Comparison of ENCODE assay signal across 8 cellular contexts in the genomic region with DNA sequence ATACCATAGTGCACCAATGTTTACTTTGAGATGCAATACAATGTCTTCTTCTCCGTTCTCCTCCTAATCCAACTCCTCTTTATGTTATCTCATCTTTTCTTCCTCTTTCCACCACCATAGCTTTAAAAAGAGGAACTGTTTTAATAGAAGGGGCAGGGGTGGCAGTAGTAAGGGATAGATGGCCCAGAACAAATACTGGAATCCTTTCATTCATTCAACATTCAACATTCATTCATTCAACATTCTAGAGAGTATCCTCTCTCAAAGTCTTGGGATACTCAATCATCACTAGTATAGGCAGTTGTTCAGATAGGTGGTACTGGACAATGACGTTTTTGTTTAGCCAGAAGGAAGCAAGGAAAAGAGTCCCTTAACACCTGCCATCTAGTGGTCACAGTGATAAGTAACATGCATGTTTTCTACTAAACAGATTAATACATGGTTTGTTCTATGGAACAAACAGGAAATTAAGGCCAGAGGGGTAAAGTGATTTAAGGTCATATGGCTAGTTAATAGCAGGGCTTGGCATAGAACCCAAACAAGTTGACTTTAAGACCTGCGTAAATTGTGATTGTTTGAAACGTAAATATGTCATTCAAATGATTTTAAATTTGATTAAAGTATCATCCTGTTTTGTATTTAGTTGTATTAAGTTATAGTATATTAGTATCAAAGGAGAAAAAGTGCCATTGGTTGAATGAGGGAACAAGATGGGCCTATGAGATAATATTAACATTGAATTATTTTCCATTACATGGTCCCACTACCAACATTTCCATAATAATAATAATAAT. TPM values are rescaled to one million over a fixed set of nuclear protein-coding genes. Genes with fewer than 3 reads are reported as not detected.
DNase-seq lines count a peak whose midpoint lies in the region; ATAC-seq and TF ChIP-seq lines count a peak whose summit lies in the region.

No MANE protein-coding gene starts in this region.

- TF ChIP-seq CTCF in GM20000 (IDR thresholded peaks at IDR 0.05; ENCODE audit: extremely low read depth, missing control alignments) (peak; percentile 27), WTC11 (IDR thresholded peaks at IDR 0.05) (peak; percentile 56; the same call in 1 of the 2 replicates)

- POLR2A ChIA-PET in WTC11 (lab: Charles Lee) = no interaction called here

- H3K4me1 Mint-ChIP-seq in WTC11 = peaks cover 4% of the 10 kb centered on the region; the same call in 1 of the 2 replicates

- no peaks in the 10 kb centered on the region for H3K9me3 Mint-ChIP-seq in WTC11

- peak; percentile 94 to 96 for DNase-seq in AML-193 (lab: John Stamatoyannopoulos, UW)
- DNase-seq in GM20000 (ENCODE audit: low spot score) = peak; percentile 50
- peak; percentile 82 for DNase-seq in NCI-H2196 (lab: John Stamatoyannopoulos, UW; ENCODE audit: unreplicated experiment)
- DNase-seq in WTC11 (ENCODE audit: low spot score) = no peak
- DNase-seq in inferior parietal cortex (ENCODE audit: extremely low spot score) = peak; percentile 27
- DNase-seq in ecto neural progenitor cell (ENCODE audit: low spot score) = no peak
- DNase-seq in ureter (ENCODE audit: low spot score) = no peak

- no peak overlapping the region; the same call in 1 of the 2 replicates for H3K4me3 Mint-ChIP-seq in WTC11

- CTCF ChIA-PET in WTC11 (lab: Charles Lee) = interaction anchor here (0.5 to 2.1 kb wide), 8 partner anchors 10 to 459 kb away, joined by 3 to 9 read pairs (median 3); no protein-coding TSS in a partner anchor

- peaks cover 36% of the 10 kb centered on the region for H3K27me3 Mint-ChIP-seq in WTC11 (ENCODE audit: low read depth)

- no peak overlapping the region for H3K27ac Mint-ChIP-seq in WTC11

- ATAC-seq in WTC11 (peak; percentile 35), HG03442 (IDR thresholded peaks at IDR 0.05; ENCODE audit: unreplicated experiment) (no peak)

- H3K36me3 Mint-ChIP-seq in WTC11 = no peaks in the 10 kb centered on the region

TF ChIP-seq in WTC11, 78 proteins besides CTCF, POLR2A, EP300 and RAD21:
- TF ChIP-seq ZNF671 (CRISPR knock-in tag; IDR thresholded peaks at IDR 0.05) (no peak), ATF2 (CRISPR knock-in tag; IDR thresholded peaks at IDR 0.05; ENCODE audit: borderline replicate concordance, low read depth) (no peak), SMAD4 (CRISPR knock-in tag; IDR thresholded peaks at IDR 0.05) (no peak), HMGXB4 (CRISPR knock-in tag; IDR thresholded peaks at IDR 0.05) (no peak), KAT7 (CRISPR knock-in tag; IDR thresholded peaks at IDR 0.05; ENCODE audit: borderline replicate concordance) (no peak), RORB (CRISPR knock-in tag; IDR thresholded peaks at IDR 0.05) (no peak)
- TF ChIP-seq, protein P1, sequence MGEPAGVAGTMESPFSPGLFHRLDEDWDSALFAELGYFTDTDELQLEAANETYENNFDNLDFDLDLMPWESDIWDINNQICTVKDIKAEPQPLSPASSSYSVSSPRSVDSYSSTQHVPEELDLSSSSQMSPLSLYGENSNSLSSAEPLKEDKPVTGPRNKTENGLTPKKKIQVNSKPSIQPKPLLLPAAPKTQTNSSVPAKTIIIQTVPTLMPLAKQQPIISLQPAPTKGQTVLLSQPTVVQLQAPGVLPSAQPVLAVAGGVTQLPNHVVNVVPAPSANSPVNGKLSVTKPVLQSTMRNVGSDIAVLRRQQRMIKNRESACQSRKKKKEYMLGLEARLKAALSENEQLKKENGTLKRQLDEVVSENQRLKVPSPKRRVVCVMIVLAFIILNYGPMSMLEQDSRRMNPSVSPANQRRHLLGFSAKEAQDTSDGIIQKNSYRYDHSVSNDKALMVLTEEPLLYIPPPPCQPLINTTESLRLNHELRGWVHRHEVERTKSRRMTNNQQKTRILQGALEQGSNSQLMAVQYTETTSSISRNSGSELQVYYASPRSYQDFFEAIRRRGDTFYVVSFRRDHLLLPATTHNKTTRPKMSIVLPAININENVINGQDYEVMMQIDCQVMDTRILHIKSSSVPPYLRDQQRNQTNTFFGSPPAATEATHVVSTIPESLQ (CRISPR knock-in tag; IDR thresholded peaks at IDR 0.05) = no peak
- TF ChIP-seq, protein P2, sequence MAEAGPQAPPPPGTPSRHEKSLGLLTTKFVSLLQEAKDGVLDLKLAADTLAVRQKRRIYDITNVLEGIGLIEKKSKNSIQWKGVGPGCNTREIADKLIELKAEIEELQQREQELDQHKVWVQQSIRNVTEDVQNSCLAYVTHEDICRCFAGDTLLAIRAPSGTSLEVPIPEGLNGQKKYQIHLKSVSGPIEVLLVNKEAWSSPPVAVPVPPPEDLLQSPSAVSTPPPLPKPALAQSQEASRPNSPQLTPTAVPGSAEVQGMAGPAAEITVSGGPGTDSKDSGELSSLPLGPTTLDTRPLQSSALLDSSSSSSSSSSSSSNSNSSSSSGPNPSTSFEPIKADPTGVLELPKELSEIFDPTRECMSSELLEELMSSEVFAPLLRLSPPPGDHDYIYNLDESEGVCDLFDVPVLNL (CRISPR knock-in tag; IDR thresholded peaks at IDR 0.05; ENCODE audit: borderline replicate concordance, low read depth) = no peak

RNA-seq across cellular contexts. Expression of gene EHHADH, which starts 26.9 kb away (rescaled TPM):
- total RNA-seq in WTC11 (2021) (4.2 to 4.9 TPM (median 4.3 TPM) in 3 replicates), ureter (22.7 TPM)

Comparison
In these comparisons a context has a peak if more than half of its experiments do, and no peak if none do; other contexts are left out.
1. DNase-seq: peak in AML-193 (2 of 2), GM20000 (single experiment), NCI-H2196 (single experiment) and inferior parietal cortex (single experiment); none in WTC11 (single experiment), ecto neural progenitor cell (single experiment) and ureter (single experiment).